In the genomic region with DNA sequence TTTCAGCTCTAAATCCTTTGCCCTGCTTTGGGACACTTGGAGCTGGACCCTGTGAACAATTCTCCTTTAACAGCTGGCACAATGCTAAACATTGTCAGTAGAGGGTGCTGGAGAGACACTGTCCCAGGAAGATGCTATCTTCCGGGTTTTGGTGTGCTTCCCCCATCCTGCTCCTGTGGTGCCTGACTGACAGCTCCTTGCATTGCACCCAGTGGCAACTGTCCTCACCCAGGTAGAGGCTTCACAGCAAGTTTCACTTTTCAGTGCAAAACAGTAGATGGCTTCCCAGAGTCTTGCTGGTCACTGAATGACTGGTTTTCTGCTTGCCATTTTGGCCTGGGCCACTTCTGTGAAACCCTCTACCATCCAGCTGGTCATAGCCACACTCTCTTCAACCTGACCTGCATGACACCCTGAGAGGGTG, we compare ENCODE assay signal across 9 cellular contexts.
DNase-seq lines count a peak whose midpoint lies in the region; ATAC-seq and TF ChIP-seq lines count a peak whose summit lies in the region.
"Had no signal": no experiment of that assay in that cellular context is flagged by ENCODE, and none has a peak within 500 bp of the region (broad histone marks: within the 10 kb centered on the region; RNA-seq: fewer than 3 reads in every experiment).

No MANE protein-coding gene starts in this region.

- no peak overlapping the region for H3K4me3 Mint-ChIP-seq in HFFc6
- H3K4me3 Mint-ChIP-seq: natural killer cell treated with Interleukin-12 subunit alpha and Interleukin-12 subunit beta and Interleukin-15 and Interleukin-18, amount 100 ng/mL, for 72 hours had no signal

- H3K36me3 Mint-ChIP-seq in HFFc6 (ENCODE audit: low read depth): no peaks in the 10 kb centered on the region

- ATAC-seq in GM19023 (IDR thresholded peaks at IDR 0.05; ENCODE audit: unreplicated experiment) (peak; percentile 97), HG02973 (IDR thresholded peaks at IDR 0.05; ENCODE audit: unreplicated experiment) (peak; percentile 96), lower lobe of right lung (peak; percentile 62 to 70)

- H3K36me3 ChIP-seq in DOHH2 (ENCODE audit: control insufficient read depth, low read length) (no peaks in the 10 kb centered on the region), lower lobe of right lung (no peaks in the 10 kb centered on the region)

- DNase-seq in NCI-H345 treated with DMSO at 0.1 percent for 48 hours (lab: John Stamatoyannopoulos, UW; ENCODE audit: unreplicated experiment) (peak; percentile 11), astrocyte of the spinal cord (ENCODE audit: low read depth, low spot score) (no peak), lower lobe of right lung (no peak), HFFc6 (no peak)
- DNase-seq in stimulated activated naive CD4-positive, alpha-beta T cell (lab: John Stamatoyannopoulos, UW): no peak

- H3K4me3 ChIP-seq in DOHH2 (ENCODE audit: low read length) (no peak overlapping the region), astrocyte of the spinal cord (ENCODE audit: low read depth, low read length) (no peak overlapping the region), lower lobe of right lung (no peak overlapping the region)

- H3K9me3 ChIP-seq in DOHH2 (ENCODE audit: control insufficient read depth, insufficient read depth, low read length): no peaks in the 10 kb centered on the region
- no peaks in the 10 kb centered on the region for H3K9me3 ChIP-seq in lower lobe of right lung

- intact Hi-C loops in lower lobe of right lung (cut with DNase I): no loop called here

- no peaks in the 10 kb centered on the region for H3K9me2 ChIP-seq in DOHH2 (replicated peaks; ENCODE audit: control insufficient read depth, low read length)

- peak; percentile 95 for TF ChIP-seq CTCF in DOHH2 (IDR thresholded peaks at IDR 0.05; ENCODE audit: low read depth, low read length, poor library complexity, severe bottlenecking)
- peak; percentile 45 for TF ChIP-seq CTCF in astrocyte of the spinal cord (IDR thresholded peaks at IDR 0.05; ENCODE audit: low read depth, low read length)
- peak; percentile 19 for TF ChIP-seq CTCF in lower lobe of right lung (IDR thresholded peaks at IDR 0.05)
- TF ChIP-seq CTCF in HFFc6 (IDR thresholded peaks at IDR 0.05): no peak; the same call in 1 of the 2 replicates

- peaks cover 26% of the 10 kb centered on the region for H3K9me3 Mint-ChIP-seq in HFFc6

- no peak overlapping the region for H3K27ac Mint-ChIP-seq in HFFc6
- H3K27ac Mint-ChIP-seq: natural killer cell treated with Interleukin-12 subunit alpha and Interleukin-12 subunit beta and Interleukin-15 and Interleukin-18, amount 100 ng/mL, for 72 hours had no signal

- H3K27ac ChIP-seq in DOHH2 (ENCODE audit: low read depth, low read length) (no peak overlapping the region), lower lobe of right lung (no peak overlapping the region)

- H3K27me3 ChIP-seq in DOHH2 (ENCODE audit: control insufficient read depth, low read length) (no peaks in the 10 kb centered on the region), lower lobe of right lung (ENCODE audit: low read depth) (no peaks in the 10 kb centered on the region)

- H3K79me2 ChIP-seq in DOHH2 (ENCODE audit: control insufficient read depth, low read length): no peaks in the 10 kb centered on the region

- in situ Hi-C loops in astrocyte of the spinal cord (cut with HindIII; ENCODE audit: low sequenced_read_pairs): no loop called here

- H3F3A ChIP-seq in DOHH2 (ENCODE audit: control insufficient read depth, insufficient read depth): no peaks in the 10 kb centered on the region

- no peaks in the 10 kb centered on the region for H4K20me1 ChIP-seq in DOHH2 (ENCODE audit: control insufficient read depth, insufficient read depth, low read depth, low read length)

- H3K4me2 ChIP-seq in DOHH2 (ENCODE audit: low read length): no peak overlapping the region

- no peaks in the 10 kb centered on the region for H3K4me1 Mint-ChIP-seq in HFFc6 (ENCODE audit: low read depth)

- no peaks in the 10 kb centered on the region for H3K27me3 Mint-ChIP-seq in HFFc6 (ENCODE audit: insufficient read depth)
- H3K27me3 Mint-ChIP-seq: natural killer cell treated with Interleukin-12 subunit alpha and Interleukin-12 subunit beta and Interleukin-15 and Interleukin-18, amount 100 ng/mL, for 72 hours had no signal

- H3K4me1 ChIP-seq in DOHH2 (ENCODE audit: control insufficient read depth, low read length): no peaks in the 10 kb centered on the region
- H3K4me1 ChIP-seq in lower lobe of right lung: no peaks in the 10 kb centered on the region
